ENCODE assay signal across 24 cellular contexts in genomic region chr16:58211245-58211644, GRCh38.
"Had no signal": no experiment of that assay in that cellular context is flagged by ENCODE, and none has a peak within 500 bp of the region (broad histone marks: within the 10 kb centered on the region; RNA-seq: fewer than 3 reads in every experiment).

No MANE protein-coding gene starts in this region.

- H3K27ac ChIP-seq: colonic mucosa, gastroesophageal sphincter, heart right ventricle, left lung, ovary, psoas muscle, sigmoid colon, thoracic aorta, tibial nerve, upper lobe of left lung had no signal

- FAIRE-seq: islet of Langerhans, urothelium cell line had no signal

- H3K27me3 ChIP-seq: colonic mucosa, left lung, ovary, sigmoid colon, tibial nerve, upper lobe of left lung had no signal

- H3K4me1 ChIP-seq: colonic mucosa, gastroesophageal sphincter, heart right ventricle, left lung, psoas muscle, sigmoid colon, tibial nerve, upper lobe of left lung had no signal

- DNase-seq: colonic mucosa; effector CD8-positive, alpha-beta T cell; endodermal cell; glutamatergic neuron; heart right ventricle; hippocampal formation; left cardiac atrium; left lung; naive thymus-derived CD8-positive, alpha-beta T cell; nephron progenitor cell; occipital lobe; ovary; posterior cingulate gyrus; psoas muscle; right cardiac atrium; sigmoid colon; stimulated activated CD4-positive, alpha-beta T cell treated with anti-CD3 and anti-CD28 coated beads, Interleukin-4, amount 100 ng/mL, for 4 hours; upper lobe of left lung had no signal

- ATAC-seq: gastroesophageal sphincter; heart right ventricle; left cardiac atrium; left lung; naive thymus-derived CD8-positive, alpha-beta T cell; psoas muscle; right cardiac atrium; stimulated activated memory B cell treated with anti-CD40 and anti-IgM and Interleukin-4, amounts not matched to agents 10 μg/mL and 1 μg/mL and 100 μg/mL, for 72 hours had no signal

- H3K4me3 ChIP-seq: colonic mucosa, gastroesophageal sphincter, heart right ventricle, left lung, ovary, psoas muscle, sigmoid colon, thoracic aorta, tibial nerve, upper lobe of left lung had no signal

- H3K36me3 ChIP-seq: colonic mucosa, gastroesophageal sphincter, heart right ventricle, left lung, ovary, sigmoid colon, thoracic aorta, tibial nerve, upper lobe of left lung had no signal
